ENCODE assay signal across 8 cellular contexts in genomic region chr3:194140520-194141414, GRCh38. TPM values are rescaled to one million over a fixed set of nuclear protein-coding genes. Genes with fewer than 3 reads are reported as not detected.
DNase-seq lines count a peak whose midpoint lies in the region; ATAC-seq and TF ChIP-seq lines count a peak whose summit lies in the region.

No MANE protein-coding gene starts in this region.

- peak overlapping the region; percentile 35; the same call in 1 of the 2 replicates for H3K9ac ChIP-seq in SU-DHL-6 (ENCODE audit: low read length)

- H4K20me1 ChIP-seq in SU-DHL-6 (ENCODE audit: low read depth, low read length) = no peaks in the 10 kb centered on the region

- H3K9me3 ChIP-seq in SU-DHL-6 (ENCODE audit: insufficient read depth, low read length) (no peaks in the 10 kb centered on the region), right lobe of liver (no peaks in the 10 kb centered on the region), suprapubic skin (no peaks in the 10 kb centered on the region)

- TF ChIP-seq POLR2A in right lobe of liver (IDR thresholded peaks at IDR 0.05) = peak; percentile 66
- TF ChIP-seq POLR2A in suprapubic skin (IDR thresholded peaks at IDR 0.05) = peak in 1 of 2 donors; percentile 10

- DNase-seq in COLO668 (lab: John Stamatoyannopoulos, UW; ENCODE audit: unreplicated experiment) = peak; percentile 85
- peak in 2 of 10 donors; percentile 31 to 50 for DNase-seq in dorsolateral prefrontal cortex
- peak; percentile 65 for DNase-seq in right lobe of liver
- DNase-seq in suprapubic skin (ENCODE audit: low spot score in 2 of 2) = peak in 1 of 2 donors; percentile 77
- no peak for DNase-seq in effector CD4-positive, alpha-beta T cell

- peak overlapping the region; percentile 47 for H2AFZ ChIP-seq in SU-DHL-6 (ENCODE audit: low read depth, low read length, severe bottlenecking)

- intact Hi-C loops in dorsolateral prefrontal cortex (cut with DNase I) = loop anchor here (2.0 to 5.0 kb wide), 2 partner anchors 130 to 132 kb away; no protein-coding TSS in a partner anchor
- intact Hi-C loops in right lobe of liver (cut with DNase I) = loop anchor here in 1 of 2 donors (5.0 kb wide), 1 partner anchor 177 kb away; no protein-coding TSS in a partner anchor

- peak overlapping the region; percentile 90 for H3K4me2 ChIP-seq in SU-DHL-6 (ENCODE audit: low read depth, low read length, poor library complexity, severe bottlenecking)

- H3K36me3 ChIP-seq in SU-DHL-6 (ENCODE audit: low read length) (peaks cover 8% of the 10 kb centered on the region; the same call in 1 of the 2 replicates), right lobe of liver (no peaks in the 10 kb centered on the region), suprapubic skin (peaks cover 6% of the 10 kb centered on the region)

- peak overlapping the region; percentile 35 for H3K4me3 ChIP-seq in SU-DHL-6 (ENCODE audit: insufficient read depth, low read length, poor library complexity, severe bottlenecking)
- peak overlapping the region in 58 of 59 donors; percentile 18 to 75 (median 54) for H3K4me3 ChIP-seq in dorsolateral prefrontal cortex
- H3K4me3 ChIP-seq in right lobe of liver = peak overlapping the region; percentile 30 to 52 (median 44)
- peak overlapping the region; percentile 68 for H3K4me3 ChIP-seq in suprapubic skin

- H3K9me2 ChIP-seq in SU-DHL-6 (replicated peaks; ENCODE audit: insufficient read depth, low read length) = no peaks in the 10 kb centered on the region

- H3K27me3 ChIP-seq in SU-DHL-6 (ENCODE audit: low read length) (no peaks in the 10 kb centered on the region), dorsolateral prefrontal cortex (peaks cover 0 to 3% (median 0%) of the 10 kb centered on the region in 45 donors), right lobe of liver (no peaks in the 10 kb centered on the region), suprapubic skin (no peaks in the 10 kb centered on the region)

- TF ChIP-seq EP300 in suprapubic skin (IDR thresholded peaks at IDR 0.05) = no peak

- ATAC-seq in HG03066 (IDR thresholded peaks at IDR 0.05; ENCODE audit: low read depth, unreplicated experiment) = peak; percentile 5
- ATAC-seq in right lobe of liver = peak in 3 of 4 donors; percentile 0 to 16 (median 3)
- no peak for ATAC-seq in HG03432 (IDR thresholded peaks at IDR 0.05; ENCODE audit: unreplicated experiment)

- H3K27ac ChIP-seq in SU-DHL-6 (ENCODE audit: low read depth, low read length) (no peak overlapping the region), dorsolateral prefrontal cortex (peak overlapping the region in 52 of 59 donors; percentile 4 to 92 (median 75)), right lobe of liver (peak overlapping the region; percentile 75 to 94 (median 83)), suprapubic skin (peak overlapping the region; percentile 96)

- H3K4me1 ChIP-seq in right lobe of liver = peaks cover 0 to 48% (median 21%) of the 10 kb centered on the region in 4 donors
- peaks cover 63% of the 10 kb centered on the region for H3K4me1 ChIP-seq in suprapubic skin

- TF ChIP-seq CTCF in SU-DHL-6 (IDR thresholded peaks at IDR 0.05; ENCODE audit: insufficient read depth, low read length, poor library complexity, severe bottlenecking) = no peak
- no peak for TF ChIP-seq CTCF in dorsolateral prefrontal cortex (IDR thresholded peaks at IDR 0.05 in 54 of 56, conservative IDR thresholded peaks at IDR 0.05 in 2 of 56; ENCODE audit: low read depth in 1 of 56, partially characterized antibody in 56 of 56)
- no peak for TF ChIP-seq CTCF in right lobe of liver (IDR thresholded peaks at IDR 0.05)
- no peak for TF ChIP-seq CTCF in suprapubic skin (IDR thresholded peaks at IDR 0.05)

- 0 out of 2 replicates have a peak, but pooled peaks cover 5% of the 10 kb centered on the region for H3K79me2 ChIP-seq in SU-DHL-6 (ENCODE audit: insufficient read depth, low read length)

- 15% methylated on average over 6 of the region's 71 CpGs for WGBS in right lobe of liver (ENCODE audit: insufficient coverage, low coverage, low lambda C conversion rate, missing lambda C conversion rate)
- WGBS in suprapubic skin = 4% methylated on average over 33 of the region's 71 CpGs

- H3F3A ChIP-seq in SU-DHL-6 (ENCODE audit: insufficient read depth) = peaks cover 42% of the 10 kb centered on the region

RNA-seq across cellular contexts. Expression of gene HES1, which starts 4.8 kb away (rescaled TPM):
- total RNA-seq in dorsolateral prefrontal cortex (10 to 100 TPM in 95 of 120 experiments, 1 to 10 TPM in 25; 5.0 to 46.3 (median 12.7) TPM), right lobe of liver (10 to 100 TPM; 12.9 to 40.3 (median 23.4) TPM), suprapubic skin (100 to 1,000 TPM; 128 to 206 (median 154) TPM)
